In genomic region chr11:110296226-110297081, GRCh38 we compare ENCODE assay signal across 8 cellular contexts. TPM values are rescaled to one million over a fixed set of nuclear protein-coding genes. Genes with fewer than 3 reads are reported as not detected.
DNase-seq lines count a peak whose midpoint lies in the region; ATAC-seq and TF ChIP-seq lines count a peak whose summit lies in the region.

Gene RDX, minus strand, starts transcription at chr11:110296614. Its CDS starts 16,922 bp downstream, at chr11:110279692.

- H3K9me3 Mint-ChIP-seq in activated CD4-positive, alpha-beta T cell treated with anti-CD3 and anti-CD28 coated beads, Interleukin-2, amount 10 ng/mL, durations not matched to agents 24 days and 14 days: no peaks in the 10 kb centered on the region

- ATAC-seq in GM18867 (IDR thresholded peaks at IDR 0.05; ENCODE audit: unreplicated experiment) (peak; percentile 77), HG03066 (IDR thresholded peaks at IDR 0.05; ENCODE audit: low read depth, unreplicated experiment) (peak; percentile 77), left lobe of liver (peak; percentile 86)

- H3K4me3 ChIP-seq in AG09309 (ENCODE audit: control insufficient read depth, low read depth, low read length): peak within 1 kb of the TSS; percentile 75

- H3K4me1 Mint-ChIP-seq in activated CD4-positive, alpha-beta T cell treated with anti-CD3 and anti-CD28 coated beads, Interleukin-2, amount 10 ng/mL, durations not matched to agents 24 days and 14 days: peaks cover 38% of the 10 kb centered on the region

- no peaks in the 10 kb centered on the region for H3K27me3 Mint-ChIP-seq in activated CD4-positive, alpha-beta T cell treated with anti-CD3 and anti-CD28 coated beads, Interleukin-2, amount 10 ng/mL, durations not matched to agents 24 days and 14 days

- TF ChIP-seq CTCF in AG09309 (IDR thresholded peaks at IDR 0.05; ENCODE audit: control insufficient read depth, insufficient read depth, low read depth, low read length, missing control alignments): no peak

- no peak for DNase-seq in AG09309 (ENCODE audit: low read depth)
- DNase-seq in NCI-H345 (lab: John Stamatoyannopoulos, UW): peak; percentile 79
- DNase-seq in activated CD4-positive, alpha-beta T cell treated with anti-CD3 and anti-CD28 coated beads, Interleukin-2, amount 10 ng/mL, durations not matched to agents 24 days and 14 days: peak; percentile 90
- DNase-seq in dermis blood vessel endothelial cell: peak; percentile 84
- peak; percentile 83 for DNase-seq in left lobe of liver (ENCODE audit: low spot score)
- DNase-seq in stimulated activated CD4-positive, alpha-beta T cell treated with anti-CD3 and anti-CD28 coated beads, Interleukin-2, amount 100 ng/mL, for 24 hours: peak; percentile 65 to 75

- H3K4me3 Mint-ChIP-seq in activated CD4-positive, alpha-beta T cell treated with anti-CD3 and anti-CD28 coated beads, Interleukin-2, amount 10 ng/mL, durations not matched to agents 24 days and 14 days: peak within 1 kb of the TSS; percentile 97

- intact Hi-C loops in activated CD4-positive, alpha-beta T cell treated with anti-CD3 and anti-CD28 coated beads, Interleukin-2, amount 10 ng/mL, durations not matched to agents 24 days and 14 days (cut with micrococcal nuclease): loop anchor here (1.0 kb wide), 3 partner anchors 32 to 134 kb away; no protein-coding TSS in a partner anchor

- peaks cover 18% of the 10 kb centered on the region for H3K36me3 Mint-ChIP-seq in activated CD4-positive, alpha-beta T cell treated with anti-CD3 and anti-CD28 coated beads, Interleukin-2, amount 10 ng/mL, durations not matched to agents 24 days and 14 days (ENCODE audit: low read depth)

- peak within 1 kb of the TSS; percentile 91 for H3K27ac Mint-ChIP-seq in activated CD4-positive, alpha-beta T cell treated with anti-CD3 and anti-CD28 coated beads, Interleukin-2, amount 10 ng/mL, durations not matched to agents 24 days and 14 days

RNA-seq across cellular contexts. Expression of gene RDX, which starts in this region (rescaled TPM):
- 87.6 and 88.4 TPM in 2 replicates for total RNA-seq in activated CD4-positive, alpha-beta T cell treated with anti-CD3 and anti-CD28 coated beads, Interleukin-2, amount 10 ng/mL, durations not matched to agents 24 days and 14 days
- total RNA-seq in dermis blood vessel endothelial cell: 166 and 217 TPM in 2 replicates
- 77.7 TPM for total RNA-seq in left lobe of liver
